In the genomic region with DNA sequence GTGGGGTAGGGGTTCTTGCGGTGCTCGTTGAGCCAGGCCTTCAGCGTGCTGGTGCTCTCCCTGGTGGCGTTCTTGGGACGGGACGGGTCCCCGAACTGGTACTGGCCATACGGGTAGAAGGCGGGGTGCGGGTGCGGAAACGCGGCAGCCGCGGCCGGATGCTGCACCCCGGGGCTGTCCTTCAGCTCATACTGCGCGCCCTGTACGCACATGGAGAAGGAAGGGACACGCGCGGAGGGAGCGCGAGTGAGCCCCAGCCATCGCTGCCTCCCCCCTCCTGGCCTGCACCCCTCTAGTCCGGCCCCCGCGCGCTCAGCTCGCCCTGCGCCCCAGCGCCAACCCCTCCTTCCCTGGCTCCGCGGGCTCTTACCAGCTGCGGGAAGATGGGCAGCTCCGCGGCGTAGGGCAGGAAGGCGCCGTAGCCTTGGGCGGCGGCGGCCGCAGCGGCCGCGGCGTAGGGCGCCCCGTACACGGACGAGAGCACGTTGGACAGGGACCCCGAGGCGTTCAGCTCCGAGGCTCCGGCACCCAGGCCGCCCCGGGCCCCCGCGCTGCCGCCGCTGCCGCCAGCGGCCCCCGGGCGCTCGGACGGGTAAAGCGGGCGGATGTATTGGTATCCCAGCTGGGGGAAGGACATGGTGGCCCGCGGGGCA, we compare ENCODE assay signal across 8 cellular contexts. TPM values are rescaled to one million over a fixed set of nuclear protein-coding genes. Genes with fewer than 3 reads are reported as not detected.
DNase-seq lines count a peak whose midpoint lies in the region; ATAC-seq, FAIRE-seq and TF ChIP-seq lines count a peak whose summit lies in the region.

No MANE protein-coding gene starts in this region.

- H3K4me3 ChIP-seq in AG09309 (ENCODE audit: control insufficient read depth, low read depth, low read length), result peak overlapping the region; percentile 92
- H3K4me3 ChIP-seq in HUES6 (ENCODE audit: low read depth, low read length), result peak overlapping the region; percentile 65
- peak overlapping the region; percentile 18 to 49 for H3K4me3 ChIP-seq in kidney (ENCODE audit: low read length in 2 of 2)
- peak overlapping the region; percentile 48 for H3K4me3 ChIP-seq in urinary bladder (ENCODE audit: low read depth, low read length)

- WGBS in urinary bladder, result under 1% methylated on average over 74 of the region's 74 CpGs

- peaks cover 86% of the 10 kb centered on the region for H3K27me3 ChIP-seq in HUES6 (ENCODE audit: control insufficient read depth, insufficient read depth, low read length)

- FAIRE-seq in kidney (lab: Jason Lieb, UNC), result no peak

- DNase-seq in AG09309 (ENCODE audit: low read depth) (no peak), amniotic epithelial cell (ENCODE audit: low read depth) (peak; percentile 15), kidney (peak; percentile 87), HT-29 (ENCODE audit: low spot score) (no peak)

- no peak overlapping the region for H3K27ac ChIP-seq in HUES6 (ENCODE audit: low read depth, low read length)
- H3K27ac ChIP-seq in kidney (ENCODE audit: low read depth in 2 of 2, low read length in 2 of 2), result peak overlapping the region; percentile 48 to 71
- H3K27ac ChIP-seq in urinary bladder (ENCODE audit: low read depth), result no peak overlapping the region

- H3K9me3 ChIP-seq in HUES6 (ENCODE audit: control insufficient read depth, insufficient read depth, low read depth, low read length) (no peaks in the 10 kb centered on the region), kidney (ENCODE audit: control insufficient read depth in 1 of 2, low read length in 2 of 2) (no peaks in the 10 kb centered on the region)

- intact Hi-C loops in kidney (cut with DNase I), result no loop called here

- TF ChIP-seq CTCF in AG09309 (IDR thresholded peaks at IDR 0.05; ENCODE audit: control insufficient read depth, insufficient read depth, low read depth, low read length, missing control alignments), result peak; percentile 26
- no peak for TF ChIP-seq CTCF in kidney (IDR thresholded peaks at IDR 0.05; ENCODE audit: borderline replicate concordance, extremely low read depth, insufficient read depth)

- H3K4me1 ChIP-seq in HUES6 (ENCODE audit: control insufficient read depth, insufficient read depth, low read length) (peaks cover 16% of the 10 kb centered on the region), kidney (ENCODE audit: control insufficient read depth in 1 of 2, insufficient read depth in 1 of 2, low read depth in 1 of 2, low read length in 2 of 2) (peaks cover 0 to 10% of the 10 kb centered on the region in 2 donors), urinary bladder (ENCODE audit: insufficient read depth) (peaks cover 2% of the 10 kb centered on the region)

- ATAC-seq in HG02981 (IDR thresholded peaks at IDR 0.05; ENCODE audit: unreplicated experiment) (no peak), HG03135 (IDR thresholded peaks at IDR 0.05; ENCODE audit: unreplicated experiment) (no peak)

- H3K36me3 ChIP-seq in HUES6 (ENCODE audit: control insufficient read depth, insufficient read depth, low read length) (no peaks in the 10 kb centered on the region), kidney (ENCODE audit: control insufficient read depth in 1 of 2, insufficient read depth in 2 of 2, low read length in 2 of 2) (no peaks in the 10 kb centered on the region), urinary bladder (ENCODE audit: insufficient read depth) (no peaks in the 10 kb centered on the region)

- H3K9ac ChIP-seq in HUES6 (ENCODE audit: low read length) (peak overlapping the region; percentile 57), kidney (ENCODE audit: low read length in 2 of 2) (no peak overlapping the region)

RNA-seq across cellular contexts. Expression of gene IRX3, which starts 1.0 kb away (rescaled TPM):
- total RNA-seq in kidney (37.9 TPM), urinary bladder (1.3 TPM)
- polyA plus RNA-seq in kidney (ENCODE audit: insufficient read depth, low read depth, low replicate concordance) (13.5 TPM), urinary bladder (1.2 TPM)
- total RNA-seq in HT-29 (2014; rRNA removed; shearing (Covaris generic)), result not detected in 2 replicates

Comparison
In these comparisons a context has a peak if more than half of its experiments do, and no peak if none do; other contexts are left out.
1. DNase-seq: peak in amniotic epithelial cell (single experiment) and kidney (single experiment); none in AG09309 (single experiment) and HT-29 (single experiment).
2. H3K4me3 ChIP-seq: peak in every context shown above with its lines; median percentile 92 in AG09309; 65 in HUES6; 48 in urinary bladder; 34 in kidney.
3. H3K27ac ChIP-seq: peak in kidney (2 of 2); none in HUES6 (single experiment) and urinary bladder (single experiment).
4. RNA of gene IRX3, which starts 1.0 kb away (total RNA-seq): 37.9 TPM in kidney (single experiment); 1.3 TPM in urinary bladder (single experiment) and not detected in HT-29; every median in the first group is over 10 times any median in the second.